Comparison of ENCODE assay signal across 9 cellular contexts in genomic region chr2:170822885-170823799, GRCh38. TPM values are rescaled to one million over a fixed set of nuclear protein-coding genes. Genes with fewer than 3 reads are reported as not detected.
DNase-seq lines count a peak whose midpoint lies in the region; ATAC-seq and TF ChIP-seq lines count a peak whose summit lies in the region.
"Had no signal": no experiment of that assay in that cellular context is flagged by ENCODE, and none has a peak within 500 bp of the region (broad histone marks: within the 10 kb centered on the region; RNA-seq: fewer than 3 reads in every experiment).

No MANE protein-coding gene starts in this region.

- peaks cover 0 to 52% of the 10 kb centered on the region in 2 donors for H3K4me1 ChIP-seq in right atrium auricular region

- TF ChIP-seq CTCF in activated CD8-positive, alpha-beta T cell treated with anti-CD3 and anti-CD28 coated beads for 36 hours (IDR thresholded peaks at IDR 0.05), result no peak
- TF ChIP-seq CTCF in right atrium auricular region (IDR thresholded peaks at IDR 0.05) (no peak), retinal pigment epithelial cell (conservative IDR thresholded peaks at IDR 0.05; ENCODE audit: low read depth, low read length) (no peak)

- no peak overlapping the region for H3K27ac ChIP-seq in right atrium auricular region

- no peak for ATAC-seq in activated CD8-positive, alpha-beta T cell treated with anti-CD3 and anti-CD28 coated beads for 36 hours
- no peak for ATAC-seq in GM18861 (IDR thresholded peaks at IDR 0.05; ENCODE audit: unreplicated experiment)

- CTCF ChIA-PET in activated CD8-positive, alpha-beta T cell treated with anti-CD3 and anti-CD28 coated beads for 36 hours (lab: Charles Lee), result interaction anchor here (0.7 to 3.1 kb wide), 12 partner anchors 8 to 462 kb away, joined by 3 to 20 read pairs (median 6); no protein-coding TSS in a partner anchor

- intact Hi-C loops in activated CD8-positive, alpha-beta T cell treated with anti-CD3 and anti-CD28 coated beads for 36 hours (cut with micrococcal nuclease), result no loop called here

- peaks cover 37% of the 10 kb centered on the region for H3K4me1 Mint-ChIP-seq in activated CD8-positive, alpha-beta T cell treated with anti-CD3 and anti-CD28 coated beads for 36 hours (ENCODE audit: low read depth)

- peaks cover 73% of the 10 kb centered on the region for H3K27me3 Mint-ChIP-seq in activated CD8-positive, alpha-beta T cell treated with anti-CD3 and anti-CD28 coated beads for 36 hours

- H3K4me3 ChIP-seq in right atrium auricular region (peak overlapping the region; percentile 17 to 48), retinal pigment epithelial cell (ENCODE audit: low read length) (peak overlapping the region; percentile 29)

- peak overlapping the region; percentile 48 for H3K4me3 Mint-ChIP-seq in activated CD8-positive, alpha-beta T cell treated with anti-CD3 and anti-CD28 coated beads for 36 hours

- no peaks in the 10 kb centered on the region for H3K36me3 Mint-ChIP-seq in activated CD8-positive, alpha-beta T cell treated with anti-CD3 and anti-CD28 coated beads for 36 hours (ENCODE audit: low read depth)

- POLR2A ChIA-PET in activated CD8-positive, alpha-beta T cell treated with anti-CD3 and anti-CD28 coated beads for 36 hours (lab: Charles Lee), result no interaction called here

- no peak overlapping the region for H3K27ac Mint-ChIP-seq in activated CD8-positive, alpha-beta T cell treated with anti-CD3 and anti-CD28 coated beads for 36 hours

- DNase-seq in GM03348 (ENCODE audit: low spot score) (peak; percentile 25), right atrium auricular region (ENCODE audit: low spot score) (no peak), retinal pigment epithelial cell (ENCODE audit: low read depth) (no peak), NCI-H446 (lab: John Stamatoyannopoulos, UW) (no peak), NCI-H2081 (lab: John Stamatoyannopoulos, UW) (no peak)
- peak; percentile 36 for DNase-seq in activated CD8-positive, alpha-beta T cell treated with anti-CD3 and anti-CD28 coated beads for 36 hours
- DNase-seq in central memory CD4-positive, alpha-beta T cell, result no peak
- DNase-seq: NCI-H1436 had no signal

- H3K27me3 ChIP-seq in right atrium auricular region, result peaks cover 37 to 55% of the 10 kb centered on the region in 2 donors

- H3K9me3 ChIP-seq in right atrium auricular region, result no peaks in the 10 kb centered on the region

- no peaks in the 10 kb centered on the region for H3K9me3 Mint-ChIP-seq in activated CD8-positive, alpha-beta T cell treated with anti-CD3 and anti-CD28 coated beads for 36 hours

- H3K36me3 ChIP-seq in right atrium auricular region, result no peaks in the 10 kb centered on the region

RNA-seq across cellular contexts. Expression of gene GAD1, which starts 6.5 kb away (rescaled TPM):
- 1 to 10 TPM; 1.3 to 2.5 TPM for total RNA-seq in activated CD8-positive, alpha-beta T cell treated with anti-CD3 and anti-CD28 coated beads for 36 hours
- not detected for total RNA-seq in right atrium auricular region

RNA-seq across cellular contexts. Expression of gene ERICH2, which starts 53.0 kb away (rescaled TPM):
- total RNA-seq in activated CD8-positive, alpha-beta T cell treated with anti-CD3 and anti-CD28 coated beads for 36 hours, result not detected
- total RNA-seq in right atrium auricular region, result not detected

Comparison
In these comparisons a context has a peak if more than half of its experiments do, and no peak if none do; other contexts are left out.
1. DNase-seq: peak in GM03348 (single experiment) and activated CD8-positive, alpha-beta T cell treated with anti-CD3 and anti-CD28 coated beads for 36 hours (single experiment); none in right atrium auricular region (single experiment), retinal pigment epithelial cell (single experiment), NCI-H446 (0 of 2), NCI-H2081 (0 of 2) and central memory CD4-positive, alpha-beta T cell (single experiment).